Comparison of ENCODE assay signal across 1 cellular context in genomic region chr1:152917794-152918193, GRCh38.
A peak's percentile ranks its signal among the peaks of the same experiment; 100 is the strongest.
TF ChIP-seq lines count a peak whose summit lies in the region.

No MANE protein-coding gene starts in this region.

TF ChIP-seq in HepG2, 621 proteins besides CTCF, POLR2A, EP300 and RAD21:
- TF ChIP-seq SMC3 (IDR thresholded peaks at IDR 0.05; ENCODE audit: low read length) (peak; percentile 41), KDM3A (CRISPR knock-in tag; IDR thresholded peaks at IDR 0.05; ENCODE audit: low read depth) (no peak), GABPA (IDR thresholded peaks at IDR 0.05; ENCODE audit: low read depth, low read length) (no peak), GABPA (CRISPR knock-in tag; IDR thresholded peaks at IDR 0.05; ENCODE audit: low read depth) (no peak), STAG1 (CRISPR knock-in tag; IDR thresholded peaks at IDR 0.05) (peak; percentile 56)
